11 cellular contexts compared by ENCODE assay signal in genomic region chr17:50348522-50349240, GRCh38. TPM values are rescaled to one million over a fixed set of nuclear protein-coding genes. Genes with fewer than 3 reads are reported as not detected.
A peak's percentile ranks its signal among the peaks of the same experiment; 100 is the strongest.
DNase-seq lines count a peak whose midpoint lies in the region; ATAC-seq and TF ChIP-seq lines count a peak whose summit lies in the region.
"Had no signal": no experiment of that assay in that cellular context is flagged by ENCODE, and none has a peak within 500 bp of the region (broad histone marks: within the 10 kb centered on the region; RNA-seq: fewer than 3 reads in every experiment).

No MANE protein-coding gene starts in this region.

- ATAC-seq in natural killer cell (no peak), HG03280 (IDR thresholded peaks at IDR 0.05; ENCODE audit: unreplicated experiment) (no peak)
- ATAC-seq in natural killer cell treated with Interleukin-12 subunit alpha and Interleukin-12 subunit beta and Interleukin-15 and Interleukin-18, amount 100 ng/mL, for 72 hours = no peak
- ATAC-seq in activated CD8-positive, alpha-beta T cell treated with anti-CD3 and anti-CD28 coated beads, Interleukin-2, amount 10 ng/mL, durations not matched to agents 7 days and 5 days = no peak

- H3K4me1 Mint-ChIP-seq in natural killer cell = peaks cover 20 to 56% of the 10 kb centered on the region in 2 donors
- H3K4me1 Mint-ChIP-seq in natural killer cell treated with Interleukin-12 subunit alpha and Interleukin-12 subunit beta and Interleukin-15 and Interleukin-18, amount 100 ng/mL, for 72 hours (ENCODE audit: low read depth in 2 of 2) = peaks cover 9 to 41% of the 10 kb centered on the region in 2 donors
- peaks cover 47% of the 10 kb centered on the region for H3K4me1 Mint-ChIP-seq in activated CD8-positive, alpha-beta T cell treated with anti-CD3 and anti-CD28 coated beads, Interleukin-2, amount 10 ng/mL, durations not matched to agents 7 days and 5 days (ENCODE audit: low read depth)

- H3K4me3 Mint-ChIP-seq in natural killer cell = peak overlapping the region; percentile 47
- no peak overlapping the region for H3K4me3 Mint-ChIP-seq in natural killer cell treated with Interleukin-12 subunit alpha and Interleukin-12 subunit beta and Interleukin-15 and Interleukin-18, amount 100 ng/mL, for 72 hours
- peak overlapping the region; percentile 21 for H3K4me3 Mint-ChIP-seq in activated CD8-positive, alpha-beta T cell treated with anti-CD3 and anti-CD28 coated beads, Interleukin-2, amount 10 ng/mL, durations not matched to agents 7 days and 5 days

- H3K27ac Mint-ChIP-seq in natural killer cell = peak overlapping the region; percentile 8 to 74
- no peak overlapping the region for H3K27ac Mint-ChIP-seq in natural killer cell treated with Interleukin-12 subunit alpha and Interleukin-12 subunit beta and Interleukin-15 and Interleukin-18, amount 100 ng/mL, for 72 hours
- H3K27ac Mint-ChIP-seq in activated CD8-positive, alpha-beta T cell treated with anti-CD3 and anti-CD28 coated beads, Interleukin-2, amount 10 ng/mL, durations not matched to agents 7 days and 5 days = peak overlapping the region; percentile 42

- H3K27me3 Mint-ChIP-seq in natural killer cell (ENCODE audit: low read depth in 2 of 2) = no peaks in the 10 kb centered on the region
- H3K27me3 Mint-ChIP-seq in natural killer cell treated with Interleukin-12 subunit alpha and Interleukin-12 subunit beta and Interleukin-15 and Interleukin-18, amount 100 ng/mL, for 72 hours = no peaks in the 10 kb centered on the region
- no peaks in the 10 kb centered on the region for H3K27me3 Mint-ChIP-seq in activated CD8-positive, alpha-beta T cell treated with anti-CD3 and anti-CD28 coated beads, Interleukin-2, amount 10 ng/mL, durations not matched to agents 7 days and 5 days (ENCODE audit: low read depth)

- TF ChIP-seq CTCF in natural killer cell (IDR thresholded peaks at IDR 0.05) = no peak

- H3K9me3 Mint-ChIP-seq in natural killer cell = no peaks in the 10 kb centered on the region
- H3K9me3 Mint-ChIP-seq in natural killer cell treated with Interleukin-12 subunit alpha and Interleukin-12 subunit beta and Interleukin-15 and Interleukin-18, amount 100 ng/mL, for 72 hours = no peaks in the 10 kb centered on the region
- no peaks in the 10 kb centered on the region for H3K9me3 Mint-ChIP-seq in activated CD8-positive, alpha-beta T cell treated with anti-CD3 and anti-CD28 coated beads, Interleukin-2, amount 10 ng/mL, durations not matched to agents 7 days and 5 days (ENCODE audit: insufficient read depth)

- CTCF ChIA-PET in activated CD8-positive, alpha-beta T cell treated with anti-CD3 and anti-CD28 coated beads, Interleukin-2, amount 10 ng/mL, durations not matched to agents 7 days and 5 days (lab: Charles Lee) = interaction anchor here (0.9 to 5.0 kb wide), 3 partner anchors 13 to 254 kb away, joined by 4 to 43 read pairs (median 7); partner anchors contain the start of gene LRRC59

- H3K36me3 Mint-ChIP-seq in natural killer cell = no peaks in the 10 kb centered on the region
- no peaks in the 10 kb centered on the region for H3K36me3 Mint-ChIP-seq in natural killer cell treated with Interleukin-12 subunit alpha and Interleukin-12 subunit beta and Interleukin-15 and Interleukin-18, amount 100 ng/mL, for 72 hours
- peaks cover 10% of the 10 kb centered on the region for H3K36me3 Mint-ChIP-seq in activated CD8-positive, alpha-beta T cell treated with anti-CD3 and anti-CD28 coated beads, Interleukin-2, amount 10 ng/mL, durations not matched to agents 7 days and 5 days (ENCODE audit: low read depth)

- POLR2A ChIA-PET in activated CD8-positive, alpha-beta T cell treated with anti-CD3 and anti-CD28 coated beads, Interleukin-2, amount 10 ng/mL, durations not matched to agents 7 days and 5 days (lab: Charles Lee) = interaction anchor here (0.9 to 3.1 kb wide), 3 partner anchors 13 to 49 kb away, joined by 3 to 18 read pairs (median 5); partner anchors contain the start of genes EME1, LRRC59 and MRPL27

- intact Hi-C loops in natural killer cell (cut with micrococcal nuclease) = no loop called here

- DNase-seq in natural killer cell (no peak), glomerular visceral epithelial cell (ENCODE audit: extremely low spot score) (peak; percentile 56), OCI-M1 (lab: John Stamatoyannopoulos, UW) (no peak), DMS114 treated with DMSO at 0.1 percent for 48 hours (lab: John Stamatoyannopoulos, UW; ENCODE audit: unreplicated experiment) (no peak)
- no peak for DNase-seq in natural killer cell treated with Interleukin-12 subunit alpha and Interleukin-12 subunit beta and Interleukin-15 and Interleukin-18, amount 100 ng/mL, for 72 hours (ENCODE audit: low spot score)
- DNase-seq in activated CD8-positive, alpha-beta T cell treated with anti-CD3 and anti-CD28 coated beads, Interleukin-2, amount 10 ng/mL, durations not matched to agents 7 days and 5 days = no peak
- DNase-seq in activated CD4-positive, CD25-positive, alpha-beta regulatory T cell treated with anti-CD3 and anti-CD28 coated beads, Interleukin-2, amount 50 U/mL, for 72 hours = no peak
- DNase-seq: COR-L47, NCI-H345, small intestine had no signal

RNA-seq across cellular contexts. Expression of gene XYLT2, which starts 2.8 kb away (rescaled TPM):
- total RNA-seq in natural killer cell = 10 to 100 TPM; 16.3 to 25.4 (median 18.6) TPM
- 10 to 100 TPM; 19.6 to 27.1 TPM for total RNA-seq in natural killer cell treated with Interleukin-12 subunit alpha and Interleukin-12 subunit beta and Interleukin-15 and Interleukin-18, amount 100 ng/mL, for 72 hours
- total RNA-seq in activated CD8-positive, alpha-beta T cell treated with anti-CD3 and anti-CD28 coated beads, Interleukin-2, amount 10 ng/mL, durations not matched to agents 7 days and 5 days = 10 to 100 TPM; 24.7 to 26.0 TPM

RNA-seq across cellular contexts. Expression of gene MRPL27, which starts 24.3 kb away (rescaled TPM):
- total RNA-seq in natural killer cell = 10 to 100 TPM; 16.4 to 36.6 (median 31.3) TPM
- 10 to 100 TPM; 62.7 to 77.7 TPM for total RNA-seq in natural killer cell treated with Interleukin-12 subunit alpha and Interleukin-12 subunit beta and Interleukin-15 and Interleukin-18, amount 100 ng/mL, for 72 hours
- total RNA-seq in activated CD8-positive, alpha-beta T cell treated with anti-CD3 and anti-CD28 coated beads, Interleukin-2, amount 10 ng/mL, durations not matched to agents 7 days and 5 days = 10 to 100 TPM; 81.0 to 85.4 TPM

RNA-seq across cellular contexts. Expression of gene EME1, which starts 24.3 kb away (rescaled TPM):
- 1 to 10 TPM; 2.4 to 3.2 (median 2.9) TPM for total RNA-seq in natural killer cell
- 10 to 100 TPM; 15.8 to 40.2 TPM for total RNA-seq in natural killer cell treated with Interleukin-12 subunit alpha and Interleukin-12 subunit beta and Interleukin-15 and Interleukin-18, amount 100 ng/mL, for 72 hours
- total RNA-seq in activated CD8-positive, alpha-beta T cell treated with anti-CD3 and anti-CD28 coated beads, Interleukin-2, amount 10 ng/mL, durations not matched to agents 7 days and 5 days = 10 to 100 TPM; 23.5 to 27.8 TPM

RNA-seq across cellular contexts. Expression of gene LRRC59, which starts 48.6 kb away (rescaled TPM):
- total RNA-seq in natural killer cell = 10 to 100 TPM; 55.6 to 62.7 (median 56.0) TPM
- total RNA-seq in natural killer cell treated with Interleukin-12 subunit alpha and Interleukin-12 subunit beta and Interleukin-15 and Interleukin-18, amount 100 ng/mL, for 72 hours = 100 to 1,000 TPM in 1 of 2 donors, 10 to 100 TPM in 1; 90.8 to 138 TPM
- total RNA-seq in activated CD8-positive, alpha-beta T cell treated with anti-CD3 and anti-CD28 coated beads, Interleukin-2, amount 10 ng/mL, durations not matched to agents 7 days and 5 days = 10 to 100 TPM; 77.7 to 77.9 TPM

Comparison
In these comparisons a context has a peak if more than half of its experiments do, and no peak if none do; other contexts are left out.
1. H3K27ac Mint-ChIP-seq: peak in natural killer cell (2 of 2) and activated CD8-positive, alpha-beta T cell treated with anti-CD3 and anti-CD28 coated beads, Interleukin-2, amount 10 ng/mL, durations not matched to agents 7 days and 5 days (single experiment); none in natural killer cell treated with Interleukin-12 subunit alpha and Interleukin-12 subunit beta and Interleukin-15 and Interleukin-18, amount 100 ng/mL, for 72 hours (0 of 2).
2. RNA of gene EME1, which starts 24.3 kb away (total RNA-seq): 15.8 to 40.2 TPM in natural killer cell treated with Interleukin-12 subunit alpha and Interleukin-12 subunit beta and Interleukin-15 and Interleukin-18, amount 100 ng/mL, for 72 hours and 23.5 to 27.8 TPM in activated CD8-positive, alpha-beta T cell treated with anti-CD3 and anti-CD28 coated beads, Interleukin-2, amount 10 ng/mL, durations not matched to agents 7 days and 5 days; 2.4 to 3.2 TPM in natural killer cell; every median in the first group is over 4 times any median in the second.